Comparison of ENCODE assay signal across 8 cellular contexts in the genomic region with DNA sequence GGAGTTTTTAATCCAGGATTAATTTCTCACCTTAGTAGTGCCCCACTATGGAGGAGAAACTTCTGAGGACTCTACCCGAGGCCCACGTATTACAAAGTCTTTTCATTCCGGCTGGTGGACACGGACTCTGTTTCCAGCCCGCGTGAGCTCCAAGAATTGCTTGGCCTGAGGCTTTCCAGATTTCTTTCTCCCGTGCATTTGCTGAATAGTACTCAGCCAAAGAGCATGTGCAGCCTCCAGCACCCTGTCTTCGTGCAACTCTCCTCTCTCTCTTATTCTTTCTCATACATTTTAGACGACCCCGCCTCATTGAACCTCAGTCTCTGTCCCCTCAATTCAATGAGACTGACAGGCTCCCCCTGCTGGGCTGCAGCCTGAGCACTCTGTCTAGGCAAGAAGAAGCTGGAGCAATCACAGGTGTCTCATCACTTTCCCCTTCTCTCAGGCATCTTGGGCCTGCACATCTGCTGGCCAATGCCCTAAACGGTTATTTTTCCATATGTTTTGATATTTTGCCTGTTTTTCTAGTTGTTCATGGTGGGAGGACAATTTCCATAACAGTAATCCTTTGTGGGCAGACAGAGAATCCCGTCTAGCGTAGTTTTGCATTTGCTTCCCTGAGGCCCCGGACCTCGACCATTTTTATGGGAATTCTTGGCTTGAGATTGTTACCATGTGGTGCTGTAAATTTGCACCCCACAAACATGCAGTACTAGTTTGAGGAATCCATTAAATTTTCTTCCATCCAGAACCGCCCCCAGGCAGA. TPM values are rescaled to one million over a fixed set of nuclear protein-coding genes. Genes with fewer than 3 reads are reported as not detected.
A peak's percentile ranks its signal among the peaks of the same experiment; 100 is the strongest.
DNase-seq lines count a peak whose midpoint lies in the region; ATAC-seq and TF ChIP-seq lines count a peak whose summit lies in the region.

No MANE protein-coding gene starts in this region.

- intact Hi-C loops in left ventricle myocardium superior (cut with micrococcal nuclease), result loop anchor here (5.0 to 10.0 kb wide), 2 partner anchors 68 to 131 kb away; no protein-coding TSS in a partner anchor
- intact Hi-C loops in sciatic nerve (cut with DNase I), result no loop called here

- peak; percentile 59 for DNase-seq in GDM1 (lab: John Stamatoyannopoulos, UW)
- DNase-seq in activated naive CD4-positive, alpha-beta T cell treated with anti-CD3 and anti-CD28 coated beads, Interleukin-2, amount 50 U/mL, for 72 hours (ENCODE audit: low spot score in 2 of 2), result peak in 1 of 2 donors; percentile 74
- peak; percentile 81 for DNase-seq in left ventricle myocardium superior
- DNase-seq in sciatic nerve (ENCODE audit: low spot score), result peak; percentile 85
- no peak for DNase-seq in kidney glomerular epithelial cell (lab: John Stamatoyannopoulos, UW)

- no peaks in the 10 kb centered on the region for H3K9me3 Mint-ChIP-seq in activated naive CD4-positive, alpha-beta T cell treated with anti-CD3 and anti-CD28 coated beads, Interleukin-2, amount 50 U/mL, for 72 hours

- ATAC-seq in HG03442 (IDR thresholded peaks at IDR 0.05; ENCODE audit: unreplicated experiment) (peak; percentile 30), SK-N-SH treated with all-trans-retinoic acid at 6 μM for 48 hours (peak; percentile 94), left ventricle myocardium superior (peak; percentile 73), sciatic nerve (peak; percentile 82), HG03520 (IDR thresholded peaks at IDR 0.05; ENCODE audit: unreplicated experiment) (no peak)
- peak; percentile 22 to 31 for ATAC-seq in activated naive CD4-positive, alpha-beta T cell treated with anti-CD3 and anti-CD28 coated beads, Interleukin-2, amount 50 U/mL, for 72 hours

- peak overlapping the region; percentile 69 to 100 for H3K27ac Mint-ChIP-seq in activated naive CD4-positive, alpha-beta T cell treated with anti-CD3 and anti-CD28 coated beads, Interleukin-2, amount 50 U/mL, for 72 hours

- H3K36me3 Mint-ChIP-seq in activated naive CD4-positive, alpha-beta T cell treated with anti-CD3 and anti-CD28 coated beads, Interleukin-2, amount 50 U/mL, for 72 hours, result no peaks in the 10 kb centered on the region

TF ChIP-seq in SK-N-SH treated with all-trans-retinoic acid at 6 μM for 48 hours, 23 proteins besides CTCF, POLR2A, EP300 and RAD21:
- no peak for TF ChIP-seq TSHZ2 (CRISPR knock-in tag; IDR thresholded peaks at IDR 0.05)
- no peak for TF ChIP-seq RARB (CRISPR knock-in tag; IDR thresholded peaks at IDR 0.05)
- TF ChIP-seq ZNF70 (CRISPR knock-in tag; IDR thresholded peaks at IDR 0.05), result no peak
- no peak for TF ChIP-seq OSR1 (CRISPR knock-in tag; IDR thresholded peaks at IDR 0.05)
- TF ChIP-seq ARNTL (CRISPR knock-in tag; IDR thresholded peaks at IDR 0.05; ENCODE audit: borderline replicate concordance, low read depth), result no peak
- no peak for TF ChIP-seq ISL1 (CRISPR knock-in tag; IDR thresholded peaks at IDR 0.05)
- no peak for TF ChIP-seq SNAI2 (CRISPR knock-in tag; IDR thresholded peaks at IDR 0.05)
- TF ChIP-seq CSRNP3 (CRISPR knock-in tag; IDR thresholded peaks at IDR 0.05), result no peak
- no peak for TF ChIP-seq ZNF8 (CRISPR knock-in tag; IDR thresholded peaks at IDR 0.05)
- no peak for TF ChIP-seq POU6F1 (CRISPR knock-in tag; IDR thresholded peaks at IDR 0.05; ENCODE audit: borderline replicate concordance, low read depth)
- TF ChIP-seq GLIS3 (CRISPR knock-in tag; IDR thresholded peaks at IDR 0.05), result no peak
- TF ChIP-seq ZC3H10 (CRISPR knock-in tag; IDR thresholded peaks at IDR 0.05), result no peak
- no peak for TF ChIP-seq CSDC2 (CRISPR knock-in tag; IDR thresholded peaks at IDR 0.05)
- TF ChIP-seq, protein P1, sequence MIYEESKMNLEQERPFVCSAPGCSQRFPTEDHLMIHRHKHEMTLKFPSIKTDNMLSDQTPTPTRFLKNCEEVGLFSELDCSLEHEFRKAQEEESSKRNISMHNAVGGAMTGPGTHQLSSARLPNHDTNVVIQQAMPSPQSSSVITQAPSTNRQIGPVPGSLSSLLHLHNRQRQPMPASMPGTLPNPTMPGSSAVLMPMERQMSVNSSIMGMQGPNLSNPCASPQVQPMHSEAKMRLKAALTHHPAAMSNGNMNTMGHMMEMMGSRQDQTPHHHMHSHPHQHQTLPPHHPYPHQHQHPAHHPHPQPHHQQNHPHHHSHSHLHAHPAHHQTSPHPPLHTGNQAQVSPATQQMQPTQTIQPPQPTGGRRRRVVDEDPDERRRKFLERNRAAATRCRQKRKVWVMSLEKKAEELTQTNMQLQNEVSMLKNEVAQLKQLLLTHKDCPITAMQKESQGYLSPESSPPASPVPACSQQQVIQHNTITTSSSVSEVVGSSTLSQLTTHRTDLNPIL (CRISPR knock-in tag; IDR thresholded peaks at IDR 0.05; ENCODE audit: low read depth), result no peak
- TF ChIP-seq ZFP3 (CRISPR knock-in tag; IDR thresholded peaks at IDR 0.05), result no peak
- no peak for TF ChIP-seq ESRRG (CRISPR knock-in tag; IDR thresholded peaks at IDR 0.05)
TF ChIP-seq in SK-N-SH treated with all-trans-retinoic acid at 6 μM for 48 hours: peak in this region for 0.

RNA-seq across cellular contexts. Expression of gene LPIN2, which starts 50.0 kb away (rescaled TPM):
- total RNA-seq in activated naive CD4-positive, alpha-beta T cell treated with anti-CD3 and anti-CD28 coated beads, Interleukin-2, amount 50 U/mL, for 72 hours, result 100 to 1,000 TPM in 1 of 2 donors, 10 to 100 TPM in 1; 66.0 to 113 TPM
- 10.6 TPM for total RNA-seq in left ventricle myocardium superior
- total RNA-seq in sciatic nerve, result 40.3 TPM
